Comparison of ENCODE assay signal across 10 cellular contexts in genomic region chr5:79774171-79774854, GRCh38.
DNase-seq lines count a peak whose midpoint lies in the region; TF ChIP-seq lines count a peak whose summit lies in the region.
"Had no signal": no experiment of that assay in that cellular context is flagged by ENCODE, and none has a peak within 500 bp of the region (broad histone marks: within the 10 kb centered on the region; RNA-seq: fewer than 3 reads in every experiment).

No MANE protein-coding gene starts in this region.

- H3K36me3 Mint-ChIP-seq in osteocyte (ENCODE audit: unreplicated experiment): no peaks in the 10 kb centered on the region

- no peaks in the 10 kb centered on the region for H3K36me3 ChIP-seq in transverse colon

- no peak overlapping the region for H3K27ac ChIP-seq in transverse colon
- H3K27ac ChIP-seq: VCaP had no signal

- WGBS in transverse colon (ENCODE audit: low coverage in 1 of 2), 2 donors: 85 to 93% methylated on average over 3 to 13 of the region's 13 CpGs

- H3K9me3 Mint-ChIP-seq in osteocyte (ENCODE audit: unreplicated experiment): no peaks in the 10 kb centered on the region

- H3K9me3 ChIP-seq in transverse colon: no peaks in the 10 kb centered on the region

- no peak overlapping the region for H3K27ac Mint-ChIP-seq in osteocyte (ENCODE audit: unreplicated experiment)
- H3K27ac Mint-ChIP-seq: CD4-positive, alpha-beta memory T cell had no signal

- TF ChIP-seq CTCF in osteocyte (IDR thresholded peaks at IDR 0.05): peak; percentile 25
- no peak for TF ChIP-seq CTCF in transverse colon (IDR thresholded peaks at IDR 0.05)

- no peaks in the 10 kb centered on the region for H3K4me1 Mint-ChIP-seq in osteocyte (ENCODE audit: unreplicated experiment)
- H3K4me1 Mint-ChIP-seq: CD4-positive, alpha-beta memory T cell had no signal

- no peaks in the 10 kb centered on the region for H3K27me3 ChIP-seq in transverse colon

- in situ Hi-C loops in transverse colon (cut with MboI; ENCODE audit: low pct_ligation_motif_present in 1 of 4, low pct_unique_long_range_greater_than_20kb in 1 of 4, low sequenced_read_pairs in 3 of 4): no loop called here

- peak; percentile 31 for DNase-seq in NCI-H748 (lab: John Stamatoyannopoulos, UW; ENCODE audit: unreplicated experiment)
- DNase-seq in NCI-H748 treated with DMSO at 0.1 percent for 48 hours (lab: John Stamatoyannopoulos, UW): no peak
- DNase-seq in M059J (ENCODE audit: low read depth): peak; percentile 46
- peak; percentile 39 for DNase-seq in cerebellar cortex (ENCODE audit: low spot score)
- no peak for DNase-seq in osteocyte (ENCODE audit: extremely low spot score, unreplicated experiment)
- no peak for DNase-seq in transverse colon
- DNase-seq in NK-92 treated with Interleukin-12 subunit alpha and Interleukin-12 subunit beta, amount 100 ng/mL, for 24 hours (lab: John Stamatoyannopoulos, UW): no peak
- DNase-seq in NCI-H510A treated with DMSO at 0.1 percent for 48 hours (lab: John Stamatoyannopoulos, UW): no peak

- H3K4me3 Mint-ChIP-seq in osteocyte (ENCODE audit: unreplicated experiment): no peak overlapping the region

- H3K4me3 ChIP-seq in transverse colon: no peak overlapping the region

- H3K27me3 Mint-ChIP-seq in osteocyte (ENCODE audit: unreplicated experiment): no peaks in the 10 kb centered on the region

- TF ChIP-seq POLR2A in transverse colon (IDR thresholded peaks at IDR 0.05): no peak

- no peak for TF ChIP-seq EP300 in transverse colon (IDR thresholded peaks at IDR 0.05; ENCODE audit: low read depth)

- H3K4me1 ChIP-seq in transverse colon: no peaks in the 10 kb centered on the region

- intact Hi-C loops in transverse colon (cut with DNase I; ENCODE audit: low total_unique reads): no loop called here

Comparison
In these comparisons a context has a peak if more than half of its experiments do, and no peak if none do; other contexts are left out.
1. DNase-seq: peak in NCI-H748 (single experiment), M059J (single experiment) and cerebellar cortex (single experiment); none in NCI-H748 treated with DMSO at 0.1 percent for 48 hours (single experiment), osteocyte (single experiment), transverse colon (single experiment), NK-92 treated with Interleukin-12 subunit alpha and Interleukin-12 subunit beta, amount 100 ng/mL, for 24 hours (single experiment) and NCI-H510A treated with DMSO at 0.1 percent for 48 hours (single experiment).